12 cellular contexts compared by ENCODE assay signal in the genomic region with DNA sequence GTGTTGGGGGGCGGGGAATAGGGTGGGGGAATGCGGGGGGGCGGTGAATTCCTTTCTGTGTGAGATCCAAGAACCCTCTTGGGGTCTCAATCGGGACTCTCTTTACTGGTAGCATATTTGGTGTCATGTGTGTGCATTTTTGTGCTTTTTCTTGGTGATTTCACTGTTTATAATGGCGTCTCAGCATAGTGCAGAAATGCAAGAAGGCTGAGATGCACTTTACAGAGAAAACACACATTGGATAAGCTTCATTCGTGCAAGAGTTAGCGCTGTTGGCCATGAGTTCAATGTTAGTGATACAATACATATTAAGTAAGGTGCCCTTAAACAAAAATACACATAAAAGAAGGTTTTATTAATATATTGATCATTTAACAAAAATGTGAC. TPM values are rescaled to one million over a fixed set of nuclear protein-coding genes. Genes with fewer than 3 reads are reported as not detected.
DNase-seq lines count a peak whose midpoint lies in the region; ATAC-seq and TF ChIP-seq lines count a peak whose summit lies in the region.
"Had no signal": no experiment of that assay in that cellular context is flagged by ENCODE, and none has a peak within 500 bp of the region (broad histone marks: within the 10 kb centered on the region; RNA-seq: fewer than 3 reads in every experiment).

No MANE protein-coding gene starts in this region.

- H3K27me3 ChIP-seq in SK-N-SH (ENCODE audit: insufficient read depth): peaks cover 4% of the 10 kb centered on the region; the same call in 1 of the 2 replicates

- POLR2A ChIA-PET in SK-N-SH (lab: Yijun Ruan, JAX): no interaction called here

- H3K27ac ChIP-seq in SK-N-SH (ENCODE audit: low read depth in 2 of 2, low read length in 1 of 2): no peak overlapping the region

- H3K9me3 Mint-ChIP-seq in IgD-negative memory B cell (peaks cover 0 to 2% (median 1%) of the 10 kb centered on the region in 3 donors), progenitor cell of endocrine pancreas (ENCODE audit: low read depth) (no peaks in the 10 kb centered on the region)
- no peaks in the 10 kb centered on the region for H3K9me3 Mint-ChIP-seq in effector memory CD8-positive, alpha-beta T cell

- WGBS in SK-N-SH (ENCODE audit: low lambda C conversion rate): 23% methylated on average over 6 of the region's 7 CpGs

- ATAC-seq in SK-N-SH treated with all-trans-retinoic acid at 6 μM for 48 hours: no peak
- no peak for ATAC-seq in effector memory CD8-positive, alpha-beta T cell (replicated peaks)

- H3K36me3 ChIP-seq in SK-N-SH (replicated peaks in 1 of 2; ENCODE audit: control insufficient read depth in 1 of 2, insufficient read depth in 2 of 2, low read length in 1 of 2): no peaks in the 10 kb centered on the region

- DNase-seq in SK-N-SH (no peak), progenitor cell of endocrine pancreas (ENCODE audit: low spot score, unreplicated experiment) (no peak), COLO668 (lab: John Stamatoyannopoulos, UW; ENCODE audit: unreplicated experiment) (no peak), occipital lobe (lab: John Stamatoyannopoulos, UW) (no peak)
- DNase-seq in effector memory CD8-positive, alpha-beta T cell: no peak
- DNase-seq in effector CD4-positive, alpha-beta T cell: no peak
- DNase-seq: NCI-H2171 treated with DMSO at 0.1 percent for 48 hours; stimulated activated CD4-positive, alpha-beta T cell treated with anti-CD3 and anti-CD28 coated beads, Interleukin-12 subunit alpha, Interleukin-12 subunit beta, amount 100 ng/mL, for 4 hours had no signal

- H3K4me1 ChIP-seq in SK-N-SH (ENCODE audit: control insufficient read depth in 1 of 2, insufficient read depth in 2 of 2, low read depth in 1 of 2, low read length in 1 of 2): peaks cover 0 to 10% of the 10 kb centered on the region in 2 experiments; a peak in 2 of 4 replicates

- H3K27ac Mint-ChIP-seq in IgD-negative memory B cell: no peak overlapping the region
- H3K27ac Mint-ChIP-seq in effector memory CD8-positive, alpha-beta T cell: peak overlapping the region in 1 of 2 donors; percentile 62
- H3K27ac Mint-ChIP-seq in progenitor cell of endocrine pancreas: peak overlapping the region; percentile 77

- no peak overlapping the region for H3K9ac ChIP-seq in SK-N-SH

- no peaks in the 10 kb centered on the region for H3K9me2 ChIP-seq in SK-N-SH

- H3K4me3 ChIP-seq in SK-N-SH (ENCODE audit: low read depth in 2 of 2, low read length in 1 of 2): peak overlapping the region in 1 of 2 experiments; percentile 31; a peak in 1 of 4 replicates

- peaks cover 8 to 9% (median 9%) of the 10 kb centered on the region in 3 donors for H3K4me1 Mint-ChIP-seq in IgD-negative memory B cell
- peaks cover 9 to 15% of the 10 kb centered on the region in 2 donors for H3K4me1 Mint-ChIP-seq in effector memory CD8-positive, alpha-beta T cell (ENCODE audit: low read depth in 2 of 2)
- H3K4me1 Mint-ChIP-seq in progenitor cell of endocrine pancreas (ENCODE audit: low read depth): peaks cover 7% of the 10 kb centered on the region

- peaks cover 26% of the 10 kb centered on the region for H3K27me3 Mint-ChIP-seq in IgD-negative memory B cell
- peaks cover 13 to 41% of the 10 kb centered on the region in 2 donors for H3K27me3 Mint-ChIP-seq in effector memory CD8-positive, alpha-beta T cell
- H3K27me3 Mint-ChIP-seq in progenitor cell of endocrine pancreas: peaks cover 5% of the 10 kb centered on the region

- H3K36me3 Mint-ChIP-seq in IgD-negative memory B cell: no peaks in the 10 kb centered on the region
- peaks cover 13% of the 10 kb centered on the region for H3K36me3 Mint-ChIP-seq in effector memory CD8-positive, alpha-beta T cell (ENCODE audit: insufficient read depth)
- H3K36me3 Mint-ChIP-seq in progenitor cell of endocrine pancreas (ENCODE audit: insufficient read depth): no peaks in the 10 kb centered on the region

- H3K9me3 ChIP-seq in SK-N-SH: no peaks in the 10 kb centered on the region

- no peaks in the 10 kb centered on the region for H4K20me1 ChIP-seq in SK-N-SH (ENCODE audit: insufficient read depth)

- CTCF ChIA-PET in SK-N-SH (lab: Yijun Ruan, JAX): interaction anchor here (0.7 to 7.0 kb wide), 5 partner anchors 8 to 155 kb away, joined by 3 to 53 read pairs (median 9); a partner anchor contains a TSS

- no peak for TF ChIP-seq EP300 in SK-N-SH (IDR thresholded peaks at IDR 0.05; ENCODE audit: borderline replicate concordance in 1 of 2, low read depth in 1 of 2, low read length in 1 of 2)

- no peaks in the 10 kb centered on the region for H3K79me2 ChIP-seq in SK-N-SH (ENCODE audit: insufficient read depth)

- H3K4me3 Mint-ChIP-seq in IgD-negative memory B cell (peak overlapping the region in 3 of 4 donors; percentile 35 to 85 (median 44)), progenitor cell of endocrine pancreas (ENCODE audit: low read depth) (peak overlapping the region; percentile 74)
- H3K4me3 Mint-ChIP-seq in effector memory CD8-positive, alpha-beta T cell: peak overlapping the region; percentile 72 to 84

- peak overlapping the region; percentile 81; the same call in 1 of the 2 replicates for H3K4me2 ChIP-seq in SK-N-SH

- TF ChIP-seq RAD21 in SK-N-SH (IDR thresholded peaks at IDR 0.05; ENCODE audit: low read length): no peak

- TF ChIP-seq CTCF in SK-N-SH (IDR thresholded peaks at IDR 0.05): no peak
- no peak for TF ChIP-seq CTCF in progenitor cell of endocrine pancreas (IDR thresholded peaks at IDR 0.05; ENCODE audit: unreplicated experiment)

- no peak overlapping the region for H2AFZ ChIP-seq in SK-N-SH (ENCODE audit: low read depth)

- H3F3A ChIP-seq in SK-N-SH (replicated peaks; ENCODE audit: insufficient read depth): peaks cover 8% of the 10 kb centered on the region

TF ChIP-seq in SK-N-SH, 30 proteins besides CTCF, POLR2A, EP300 and RAD21:
- TF ChIP-seq, protein P1, sequence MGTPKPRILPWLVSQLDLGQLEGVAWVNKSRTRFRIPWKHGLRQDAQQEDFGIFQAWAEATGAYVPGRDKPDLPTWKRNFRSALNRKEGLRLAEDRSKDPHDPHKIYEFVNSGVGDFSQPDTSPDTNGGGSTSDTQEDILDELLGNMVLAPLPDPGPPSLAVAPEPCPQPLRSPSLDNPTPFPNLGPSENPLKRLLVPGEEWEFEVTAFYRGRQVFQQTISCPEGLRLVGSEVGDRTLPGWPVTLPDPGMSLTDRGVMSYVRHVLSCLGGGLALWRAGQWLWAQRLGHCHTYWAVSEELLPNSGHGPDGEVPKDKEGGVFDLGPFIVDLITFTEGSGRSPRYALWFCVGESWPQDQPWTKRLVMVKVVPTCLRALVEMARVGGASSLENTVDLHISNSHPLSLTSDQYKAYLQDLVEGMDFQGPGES (IDR thresholded peaks at IDR 0.05; ENCODE audit: low read depth, low read length): no peak
TF ChIP-seq in SK-N-SH: peak in this region for 0.

TF ChIP-seq in SK-N-SH treated with all-trans-retinoic acid at 6 μM for 48 hours, 23 proteins besides CTCF, POLR2A, EP300 and RAD21 (continues in another document):
- TF ChIP-seq, protein P2, sequence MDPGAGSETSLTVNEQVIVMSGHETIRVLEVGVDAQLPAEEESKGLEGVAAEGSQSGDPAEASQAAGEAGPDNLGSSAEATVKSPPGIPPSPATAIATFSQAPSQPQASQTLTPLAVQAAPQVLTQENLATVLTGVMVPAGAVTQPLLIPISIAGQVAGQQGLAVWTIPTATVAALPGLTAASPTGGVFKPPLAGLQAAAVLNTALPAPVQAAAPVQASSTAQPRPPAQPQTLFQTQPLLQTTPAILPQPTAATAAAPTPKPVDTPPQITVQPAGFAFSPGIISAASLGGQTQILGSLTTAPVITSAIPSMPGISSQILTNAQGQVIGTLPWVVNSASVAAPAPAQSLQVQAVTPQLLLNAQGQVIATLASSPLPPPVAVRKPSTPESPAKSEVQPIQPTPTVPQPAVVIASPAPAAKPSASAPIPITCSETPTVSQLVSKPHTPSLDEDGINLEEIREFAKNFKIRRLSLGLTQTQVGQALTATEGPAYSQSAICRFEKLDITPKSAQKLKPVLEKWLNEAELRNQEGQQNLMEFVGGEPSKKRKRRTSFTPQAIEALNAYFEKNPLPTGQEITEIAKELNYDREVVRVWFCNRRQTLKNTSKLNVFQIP (CRISPR knock-in tag; IDR thresholded peaks at IDR 0.05; ENCODE audit: borderline replicate concordance, low read depth): no peak
- TF ChIP-seq PPARA (CRISPR knock-in tag; IDR thresholded peaks at IDR 0.05; ENCODE audit: borderline replicate concordance): no peak
- no peak for TF ChIP-seq ZNF8 (CRISPR knock-in tag; IDR thresholded peaks at IDR 0.05)
- no peak for TF ChIP-seq TCF4 (CRISPR knock-in tag; IDR thresholded peaks at IDR 0.05; ENCODE audit: borderline replicate concordance)
- TF ChIP-seq, protein P3, sequence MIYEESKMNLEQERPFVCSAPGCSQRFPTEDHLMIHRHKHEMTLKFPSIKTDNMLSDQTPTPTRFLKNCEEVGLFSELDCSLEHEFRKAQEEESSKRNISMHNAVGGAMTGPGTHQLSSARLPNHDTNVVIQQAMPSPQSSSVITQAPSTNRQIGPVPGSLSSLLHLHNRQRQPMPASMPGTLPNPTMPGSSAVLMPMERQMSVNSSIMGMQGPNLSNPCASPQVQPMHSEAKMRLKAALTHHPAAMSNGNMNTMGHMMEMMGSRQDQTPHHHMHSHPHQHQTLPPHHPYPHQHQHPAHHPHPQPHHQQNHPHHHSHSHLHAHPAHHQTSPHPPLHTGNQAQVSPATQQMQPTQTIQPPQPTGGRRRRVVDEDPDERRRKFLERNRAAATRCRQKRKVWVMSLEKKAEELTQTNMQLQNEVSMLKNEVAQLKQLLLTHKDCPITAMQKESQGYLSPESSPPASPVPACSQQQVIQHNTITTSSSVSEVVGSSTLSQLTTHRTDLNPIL (CRISPR knock-in tag; IDR thresholded peaks at IDR 0.05; ENCODE audit: low read depth): no peak

RNA-seq across cellular contexts. Expression of a gene that starts 0.8 kb away (rescaled TPM):
- polyA plus RNA-seq in SK-N-SH (2012; rRNA removed) (0.18 and 0.30 TPM in 2 replicates), IgD-negative memory B cell (not detected)
- 0.03 and 0.12 TPM in 2 replicates for polyA plus RNA-seq in SK-N-SH (2012; cell fraction: cytosol; rRNA removed)
- 2.2 and 2.6 TPM in 2 replicates for polyA plus RNA-seq in SK-N-SH (2012; cell fraction: nucleus; rRNA removed)
- total RNA-seq in progenitor cell of endocrine pancreas (2.7 and 3.2 TPM in 2 replicates), occipital lobe (0.16 TPM)
- total RNA-seq: LHCN-M2, mononuclear cell had no signal

RNA-seq across cellular contexts. Expression of a gene that starts 17.2 kb away (rescaled TPM):
- 58.6 and 58.8 TPM in 2 replicates for polyA plus RNA-seq in SK-N-SH (2012; rRNA removed)
- 23.7 and 36.2 TPM in 2 replicates for polyA plus RNA-seq in SK-N-SH (2012; cell fraction: cytosol; rRNA removed)
- 185 and 220 TPM in 2 replicates for polyA plus RNA-seq in SK-N-SH (2012; cell fraction: nucleus; rRNA removed)
- polyA plus RNA-seq in IgD-negative memory B cell: 3.4 TPM
- 57.4 and 59.8 TPM in 2 replicates for total RNA-seq in progenitor cell of endocrine pancreas
- 35.7 TPM for total RNA-seq in occipital lobe

RNA-seq across cellular contexts. Expression of a gene that starts 18.7 kb away (rescaled TPM):
- polyA plus RNA-seq in SK-N-SH (2012; rRNA removed) (0.39 and 0.67 TPM in 2 replicates), IgD-negative memory B cell (1.4 TPM)
- polyA plus RNA-seq in SK-N-SH (2012; cell fraction: cytosol; rRNA removed): 0.12 and 0.22 TPM in 2 replicates
- polyA plus RNA-seq in SK-N-SH (2012; cell fraction: nucleus; rRNA removed): 5.1 and 9.4 TPM in 2 replicates
- total RNA-seq in progenitor cell of endocrine pancreas (15.3 and 16.3 TPM in 2 replicates), occipital lobe (2.0 TPM)

RNA-seq across cellular contexts. Expression of a gene that starts 19.0 kb away (rescaled TPM):
- polyA plus RNA-seq in SK-N-SH (2012; rRNA removed) (11.5 and 14.2 TPM in 2 replicates), IgD-negative memory B cell (5.6 TPM)
- 5.2 and 7.4 TPM in 2 replicates for polyA plus RNA-seq in SK-N-SH (2012; cell fraction: cytosol; rRNA removed)
- polyA plus RNA-seq in SK-N-SH (2012; cell fraction: nucleus; rRNA removed): 50.1 and 63.9 TPM in 2 replicates
- total RNA-seq in progenitor cell of endocrine pancreas (31.7 and 33.8 TPM in 2 replicates), occipital lobe (14.2 TPM)
